In genomic region chr4:144376905-144377304, GRCh38 we compare ENCODE assay signal across 17 cellular contexts.
DNase-seq lines count a peak whose midpoint lies in the region; ATAC-seq and TF ChIP-seq lines count a peak whose summit lies in the region.
"Had no signal": no experiment of that assay in that cellular context is flagged by ENCODE, and none has a peak within 500 bp of the region (broad histone marks: within the 10 kb centered on the region; RNA-seq: fewer than 3 reads in every experiment).

No MANE protein-coding gene starts in this region.

- H4K8ac ChIP-seq in mesendoderm (ENCODE audit: low read depth, low read length) = no peak overlapping the region

- DNase-seq in DMS114 treated with DMSO at 0.1 percent for 48 hours (lab: John Stamatoyannopoulos, UW; ENCODE audit: unreplicated experiment) (peak; percentile 83), WTC11 (ENCODE audit: low spot score) (no peak), mesendoderm (peak; percentile 51), smooth muscle cell (lab: John Stamatoyannopoulos, UW; ENCODE audit: unreplicated experiment) (no peak), NCI-H1694 treated with DMSO at 0.1 percent for 48 hours (lab: John Stamatoyannopoulos, UW) (no peak), HAP-1 (ENCODE audit: low spot score in 2 of 2) (no peak), hypothalamus (lab: John Stamatoyannopoulos, UW) (no peak)
- DNase-seq: ACHN; CD4-positive, CD25-positive, alpha-beta regulatory T cell; DMS 273 treated with DMSO at 0.1 percent for 48 hours; DMS79 treated with DMSO at 0.1 percent for 48 hours; EL; GOT3; HCEC 1CT; KG1 had no signal

- no peak overlapping the region for H3K4ac ChIP-seq in mesendoderm (ENCODE audit: low read depth, low read length)

- no peaks in the 10 kb centered on the region for H4K20me1 ChIP-seq in smooth muscle cell (ENCODE audit: low read depth)
- H4K20me1 ChIP-seq: BLaER1 treated with 17β-estradiol and CSF1 and Interleukin-3, amounts not matched to agents 10 nM and 100 nM had no signal

- no peak overlapping the region for H2BK15ac ChIP-seq in mesendoderm (replicated peaks; ENCODE audit: low read depth)

- no peaks in the 10 kb centered on the region for H3K9me3 ChIP-seq in smooth muscle cell (replicated peaks; ENCODE audit: low read depth)
- no peaks in the 10 kb centered on the region for H3K9me3 ChIP-seq in HAP-1
- H3K9me3 ChIP-seq: BLaER1 treated with 17β-estradiol and CSF1 and Interleukin-3, amounts not matched to agents 10 nM and 100 nM had no signal

- no CpG with 5 or more reads among the region's 1 CpG for WGBS in mesendoderm (ENCODE audit: extremely low coverage, insufficient coverage, low lambda C conversion rate)
- WGBS in smooth muscle cell (ENCODE audit: low lambda C conversion rate) = 25% methylated on average over 1 of the region's 1 CpG

- no peak overlapping the region for H4K5ac ChIP-seq in mesendoderm (ENCODE audit: low read length)

- no peak overlapping the region for H3K27ac Mint-ChIP-seq in WTC11
- H3K27ac Mint-ChIP-seq: CD4-positive, CD25-positive, alpha-beta regulatory T cell; IgD-negative memory B cell had no signal

- H3K36me3 Mint-ChIP-seq in WTC11 = no peaks in the 10 kb centered on the region
- H3K36me3 Mint-ChIP-seq: CD4-positive, CD25-positive, alpha-beta regulatory T cell; IgD-negative memory B cell had no signal

- H3K4me2 ChIP-seq in mesendoderm (ENCODE audit: low read length) (no peak overlapping the region), smooth muscle cell (peak overlapping the region; percentile 8)
- H3K4me2 ChIP-seq: BLaER1 treated with 17β-estradiol and CSF1 and Interleukin-3, amounts not matched to agents 10 nM and 100 nM had no signal

- H3K79me2 ChIP-seq in mesendoderm (ENCODE audit: control insufficient read depth, insufficient read depth, low read length) (no peaks in the 10 kb centered on the region), smooth muscle cell (ENCODE audit: low read depth) (no peaks in the 10 kb centered on the region)

- H3K79me1 ChIP-seq in mesendoderm (ENCODE audit: low read length) = no peaks in the 10 kb centered on the region

- H3K9me3 Mint-ChIP-seq in WTC11 = no peaks in the 10 kb centered on the region
- H3K9me3 Mint-ChIP-seq: IgD-negative memory B cell had no signal

- H2BK5ac ChIP-seq in mesendoderm (ENCODE audit: low read length) = no peak overlapping the region

- H2BK120ac ChIP-seq in mesendoderm (ENCODE audit: low read depth, low read length) = no peak overlapping the region

- no peak overlapping the region for H2AK5ac ChIP-seq in mesendoderm (ENCODE audit: low read length)

- H3K4me1 ChIP-seq in mesendoderm (ENCODE audit: control insufficient read depth, low read depth, low read length) (no peaks in the 10 kb centered on the region), smooth muscle cell (ENCODE audit: low read depth) (no peaks in the 10 kb centered on the region), HAP-1 (no peaks in the 10 kb centered on the region)

- H3K4me1 Mint-ChIP-seq in WTC11 = peaks cover 18% of the 10 kb centered on the region
- H3K4me1 Mint-ChIP-seq: CD4-positive, CD25-positive, alpha-beta regulatory T cell; IgD-negative memory B cell had no signal

- POLR2A ChIA-PET in WTC11 (lab: Charles Lee) = no interaction called here

- CTCF ChIA-PET in WTC11 (lab: Charles Lee) = no interaction called here

- peak; percentile 80 for ATAC-seq in WTC11

- H3K23ac ChIP-seq in mesendoderm (ENCODE audit: low read length) = no peak overlapping the region

- H3K27ac ChIP-seq in mesendoderm (ENCODE audit: low read depth, low read length) (no peak overlapping the region), smooth muscle cell (ENCODE audit: low read depth) (no peak overlapping the region)
- H3K27ac ChIP-seq: BLaER1 treated with 17β-estradiol and CSF1 and Interleukin-3, amounts not matched to agents 10 nM and 100 nM had no signal

- TF ChIP-seq CTCF in WTC11 (IDR thresholded peaks at IDR 0.05) (no peak), smooth muscle cell (IDR thresholded peaks at IDR 0.05; ENCODE audit: borderline replicate concordance, insufficient read depth, poor library complexity, severe bottlenecking) (no peak)

- H3K36me3 ChIP-seq in mesendoderm (ENCODE audit: control insufficient read depth, insufficient read depth, low read length) = no peaks in the 10 kb centered on the region
- no peaks in the 10 kb centered on the region for H3K36me3 ChIP-seq in smooth muscle cell (ENCODE audit: low read depth)
- no peaks in the 10 kb centered on the region for H3K36me3 ChIP-seq in HAP-1 (replicated peaks)
- H3K36me3 ChIP-seq: BLaER1 treated with 17β-estradiol and CSF1 and Interleukin-3, amounts not matched to agents 10 nM and 100 nM had no signal

- H3K4me3 ChIP-seq in mesendoderm (ENCODE audit: low read length) = no peak overlapping the region
- H3K4me3 ChIP-seq in smooth muscle cell = no peak overlapping the region
- H3K4me3 ChIP-seq in HAP-1 = no peak overlapping the region
- H3K4me3 ChIP-seq: BLaER1 treated with 17β-estradiol and CSF1 and Interleukin-3, amounts not matched to agents 10 nM and 100 nM had no signal

- H3K9ac ChIP-seq in mesendoderm (ENCODE audit: low read length) (no peak overlapping the region), smooth muscle cell (ENCODE audit: low read depth) (no peak overlapping the region)
- H3K9ac ChIP-seq: BLaER1 treated with 17β-estradiol and CSF1 and Interleukin-3, amounts not matched to agents 10 nM and 100 nM had no signal

- H3K18ac ChIP-seq in mesendoderm (ENCODE audit: low read length) = no peak overlapping the region

- no peaks in the 10 kb centered on the region for H3F3A ChIP-seq in smooth muscle cell (ENCODE audit: low read depth)

- no peak overlapping the region for H2AFZ ChIP-seq in smooth muscle cell (ENCODE audit: low read depth)

- in situ Hi-C loops in HAP-1 (cut with MboI; ENCODE audit: low sequenced_read_pairs) = no loop called here

- H3K56ac ChIP-seq in mesendoderm (ENCODE audit: low read length) = no peak overlapping the region

- no peak overlapping the region for H3K4me3 Mint-ChIP-seq in WTC11
- H3K4me3 Mint-ChIP-seq: CD4-positive, CD25-positive, alpha-beta regulatory T cell; IgD-negative memory B cell had no signal

- H3K27me3 ChIP-seq in mesendoderm (ENCODE audit: insufficient read depth, low read length, poor library complexity) (no peaks in the 10 kb centered on the region), smooth muscle cell (ENCODE audit: low read depth) (peaks cover 11% of the 10 kb centered on the region), HAP-1 (ENCODE audit: low read depth) (peaks cover 4% of the 10 kb centered on the region; the same call in 1 of the 2 replicates)
- H3K27me3 ChIP-seq: BLaER1 treated with 17β-estradiol and CSF1 and Interleukin-3, amounts not matched to agents 10 nM and 100 nM had no signal

- H3K27me3 Mint-ChIP-seq in WTC11 (ENCODE audit: low read depth) = no peaks in the 10 kb centered on the region
- H3K27me3 Mint-ChIP-seq: CD4-positive, CD25-positive, alpha-beta regulatory T cell; IgD-negative memory B cell had no signal

TF ChIP-seq in WTC11, 78 proteins besides CTCF, POLR2A, EP300 and RAD21 (continues in another document):
- TF ChIP-seq, protein P1, sequence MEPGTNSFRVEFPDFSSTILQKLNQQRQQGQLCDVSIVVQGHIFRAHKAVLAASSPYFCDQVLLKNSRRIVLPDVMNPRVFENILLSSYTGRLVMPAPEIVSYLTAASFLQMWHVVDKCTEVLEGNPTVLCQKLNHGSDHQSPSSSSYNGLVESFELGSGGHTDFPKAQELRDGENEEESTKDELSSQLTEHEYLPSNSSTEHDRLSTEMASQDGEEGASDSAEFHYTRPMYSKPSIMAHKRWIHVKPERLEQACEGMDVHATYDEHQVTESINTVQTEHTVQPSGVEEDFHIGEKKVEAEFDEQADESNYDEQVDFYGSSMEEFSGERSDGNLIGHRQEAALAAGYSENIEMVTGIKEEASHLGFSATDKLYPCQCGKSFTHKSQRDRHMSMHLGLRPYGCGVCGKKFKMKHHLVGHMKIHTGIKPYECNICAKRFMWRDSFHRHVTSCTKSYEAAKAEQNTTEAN (CRISPR knock-in tag; IDR thresholded peaks at IDR 0.05) = no peak
- TF ChIP-seq ATF3 (CRISPR knock-in tag; conservative IDR thresholded peaks at IDR 0.05) (no peak), NFE2L1 (CRISPR knock-in tag; IDR thresholded peaks at IDR 0.05) (no peak), ETV6 (CRISPR knock-in tag; IDR thresholded peaks at IDR 0.05) (no peak), OVOL2 (CRISPR knock-in tag; IDR thresholded peaks at IDR 0.05; ENCODE audit: borderline replicate concordance) (no peak), EMX1 (CRISPR knock-in tag; IDR thresholded peaks at IDR 0.05) (no peak), FOXK1 (CRISPR knock-in tag; IDR thresholded peaks at IDR 0.05) (no peak), ZNF532 (CRISPR knock-in tag; IDR thresholded peaks at IDR 0.05; ENCODE audit: borderline replicate concordance) (no peak)

Comparison
In these comparisons a context has a peak if more than half of its experiments do, and no peak if none do; other contexts are left out.
1. DNase-seq: peak in DMS114 treated with DMSO at 0.1 percent for 48 hours (single experiment) and mesendoderm (single experiment); none in WTC11 (single experiment), smooth muscle cell (single experiment), NCI-H1694 treated with DMSO at 0.1 percent for 48 hours (single experiment), HAP-1 (0 of 2) and hypothalamus (0 of 51).